Comparison of ENCODE assay signal across 8 cellular contexts in the genomic region with DNA sequence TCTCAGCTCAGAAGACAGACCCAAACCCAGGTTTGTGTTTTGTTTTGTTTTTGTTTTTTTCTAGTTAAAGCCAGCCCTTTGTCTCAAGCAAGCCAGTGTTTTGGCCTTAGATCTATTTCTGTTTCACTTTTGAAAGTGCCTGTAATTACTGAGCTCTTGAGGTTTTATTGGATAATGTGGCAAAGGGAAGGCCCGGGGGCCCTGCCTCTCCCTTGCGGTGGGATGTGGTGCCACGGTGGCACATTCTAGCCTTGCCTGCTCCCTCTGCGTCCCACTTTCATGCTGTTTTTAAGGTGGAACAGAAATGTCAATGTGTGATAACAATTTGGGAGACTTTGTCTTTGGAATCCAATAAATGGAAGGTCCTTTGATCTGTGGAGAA. TPM values are rescaled to one million over a fixed set of nuclear protein-coding genes. Genes with fewer than 3 reads are reported as not detected.
DNase-seq lines count a peak whose midpoint lies in the region; ATAC-seq and TF ChIP-seq lines count a peak whose summit lies in the region.

No MANE protein-coding gene starts in this region.

- H3K36me3 Mint-ChIP-seq in Caco-2 (ENCODE audit: insufficient read depth, unreplicated experiment) = peaks cover 11% of the 10 kb centered on the region

- no TSS peak for BruUV-seq in Caco-2 (replicated peaks; lab: Mats Ljungman, UMichigan)

- H3K4me3 ChIP-seq in epithelial cell of proximal tubule (ENCODE audit: low read depth, low read length) = peak overlapping the region; percentile 60
- no peak overlapping the region for H3K4me3 ChIP-seq in Caco-2 (ENCODE audit: low read depth, low read length)

- peaks cover 23% of the 10 kb centered on the region for H3K4me1 ChIP-seq in Caco-2

- ATAC-seq in GM18861 (IDR thresholded peaks at IDR 0.05; ENCODE audit: unreplicated experiment) = no peak

- peaks cover 17% of the 10 kb centered on the region for H3K4me1 Mint-ChIP-seq in Caco-2 (ENCODE audit: low read depth, unreplicated experiment)

- peak; percentile 20 for DNase-seq in NCI-H1436 (lab: John Stamatoyannopoulos, UW)
- DNase-seq in NCI-H1436 treated with DMSO at 0.1 percent for 48 hours (lab: John Stamatoyannopoulos, UW) = no peak
- DNase-seq in T-helper 2 cell = peak in 3 of 5 experiments; percentile 23 to 81 (median 76)
- no peak for DNase-seq in epithelial cell of proximal tubule (ENCODE audit: low read depth)
- peak; percentile 53 for DNase-seq in stimulated activated CD8-positive, alpha-beta memory T cell treated with anti-CD3 and anti-CD28 coated beads, Interleukin-4, amount 100 ng/mL, for 48 hours
- DNase-seq in Caco-2 = no peak
- DNase-seq in foreskin melanocyte = no peak

- no peak overlapping the region for H3K27ac Mint-ChIP-seq in Caco-2 (ENCODE audit: unreplicated experiment)

- CTCF ChIA-PET in Caco-2 (lab: Charles Lee) = interaction anchor here (0.6 to 1.3 kb wide), 4 partner anchors 104 to 181 kb away, joined by 3 to 4 read pairs (median 4); no protein-coding TSS in a partner anchor

- H3K27me3 ChIP-seq in Caco-2 (replicated peaks; ENCODE audit: control insufficient read depth, insufficient read depth, low read length) = no peaks in the 10 kb centered on the region

- POLR2A ChIA-PET in Caco-2 (lab: Charles Lee) = no interaction called here

- no peaks in the 10 kb centered on the region for H3K9me3 Mint-ChIP-seq in Caco-2 (ENCODE audit: unreplicated experiment)

- TF ChIP-seq CTCF in epithelial cell of proximal tubule (conservative IDR thresholded peaks at IDR 0.05; ENCODE audit: low read depth, low read length) (no peak), Caco-2 (IDR thresholded peaks at IDR 0.05; ENCODE audit: insufficient read depth in 1 of 2, low read depth in 1 of 2, low read length in 1 of 2, severe bottlenecking in 1 of 2, unreplicated experiment in 1 of 2) (no peak)

- no peaks in the 10 kb centered on the region for H3K27me3 Mint-ChIP-seq in Caco-2 (ENCODE audit: insufficient read depth, unreplicated experiment)

- no peaks in the 10 kb centered on the region for H3K36me3 ChIP-seq in Caco-2 (ENCODE audit: control insufficient read depth, insufficient read depth, low read length)

- H3K9me3 ChIP-seq in Caco-2 = no peaks in the 10 kb centered on the region

- no peak overlapping the region for H3K4me3 Mint-ChIP-seq in Caco-2 (ENCODE audit: unreplicated experiment)

- intact Hi-C loops in Caco-2 (cut with micrococcal nuclease; ENCODE audit: unreplicated experiment) = loop anchor here (10.0 kb wide), 1 partner anchor 120 kb away; no protein-coding TSS in a partner anchor

RNA-seq across cellular contexts. Expression of a gene that starts 2.5 kb away (rescaled TPM):
- total RNA-seq in epithelial cell of proximal tubule (72.3 and 138 TPM in 2 replicates), Caco-2 (2022) (26.3 and 26.9 TPM in 2 replicates)

Comparison
In these comparisons a context has a peak if more than half of its experiments do, and no peak if none do; other contexts are left out.
1. DNase-seq: peak in NCI-H1436 (single experiment), T-helper 2 cell (3 of 5) and stimulated activated CD8-positive, alpha-beta memory T cell treated with anti-CD3 and anti-CD28 coated beads, Interleukin-4, amount 100 ng/mL, for 48 hours (single experiment); none in NCI-H1436 treated with DMSO at 0.1 percent for 48 hours (single experiment), epithelial cell of proximal tubule (single experiment), Caco-2 (0 of 2) and foreskin melanocyte (single experiment).